ENCODE assay signal across 32 cellular contexts in genomic region chr13:22468055-22468454, GRCh38.
"Had no signal": no experiment of that assay in that cellular context is flagged by ENCODE, and none has a peak within 500 bp of the region (broad histone marks: within the 10 kb centered on the region; RNA-seq: fewer than 3 reads in every experiment).

No MANE protein-coding gene starts in this region.

- H3K27me3 Mint-ChIP-seq: activated B cell treated with CpG ODN at 0.5 μM for 24 hours; activated CD8-positive, alpha-beta T cell treated with anti-CD3 and anti-CD28 coated beads for 36 hours; activated naive CD8-positive, alpha-beta T cell; activated T-helper 17 cell treated with anti-CD3 and anti-CD28 coated beads, Interleukin-2, amount 50 U/mL, for 72 hours; central memory CD8-positive, alpha-beta T cell; dendritic cell treated with granulocyte-macrophage colony-stimulating factor and Interleukin-4, amounts not matched to agents 40 ng/mL and 50 ng/mL, for 4 days had no signal

- FAIRE-seq: astrocyte, bronchial epithelial cell had no signal

- H3K4me1 Mint-ChIP-seq: activated B cell treated with CpG ODN at 0.5 μM for 24 hours; activated T-helper 17 cell treated with anti-CD3 and anti-CD28 coated beads, Interleukin-2, amount 50 U/mL, for 72 hours; central memory CD8-positive, alpha-beta T cell; T-helper 17 cell had no signal

- DNase-seq: activated B cell treated with CpG ODN at 0.5 μM for 24 hours; activated CD4-positive, alpha-beta T cell treated with anti-CD3 and anti-CD28 coated beads for 48 hours; activated CD4-positive, alpha-beta T cell treated with anti-CD3 and anti-CD28 coated beads, Interleukin-2, amount 50 U/mL, for 1 hour; activated CD4-positive, alpha-beta T cell treated with anti-CD3 and anti-CD28 coated beads, Interleukin-2, amount 50 U/mL, for 48 hours; activated CD8-positive, alpha-beta memory T cell treated with anti-CD3 and anti-CD28 coated beads for 24 hours; activated CD8-positive, alpha-beta T cell treated with anti-CD3 and anti-CD28 coated beads for 36 hours; activated effector memory CD4-positive, alpha-beta T cell treated with Interleukin-2 at 50 U/mL for 16 hours; activated gamma-delta T cell treated with Interleukin-2 at 50 U/mL for 16 hours; activated naive CD4-positive, alpha-beta T cell treated with anti-CD3 and anti-CD28 coated beads, Interleukin-2, amount 50 U/mL, for 16 hours; activated naive CD4-positive, alpha-beta T cell treated with Interleukin-2 at 50 U/mL for 16 hours; activated T-cell treated with anti-CD3 and anti-CD28 coated beads, Interleukin-2, amount 50 U/mL, for 4 hours; amniotic stem cell; anterior cingulate cortex; brain microvascular endothelial cell; dorsolateral prefrontal cortex; effector memory CD4-positive, alpha-beta T cell; endodermal cell; erythroblast; foreskin keratinocyte; gastrocnemius medialis; glutamatergic neuron; heart left ventricle; T-helper 17 cell; T1000; WERI-Rb-1 had no signal

- H3K27ac Mint-ChIP-seq: activated B cell treated with CpG ODN at 0.5 μM for 24 hours; activated CD8-positive, alpha-beta T cell treated with anti-CD3 and anti-CD28 coated beads for 36 hours; activated naive CD8-positive, alpha-beta T cell; activated T-helper 17 cell treated with anti-CD3 and anti-CD28 coated beads, Interleukin-2, amount 50 U/mL, for 72 hours; dendritic cell treated with granulocyte-macrophage colony-stimulating factor and Interleukin-4, amounts not matched to agents 40 ng/mL and 50 ng/mL, for 4 days; endodermal cell; T-helper 17 cell; T-helper 2 cell treated with Interferon-gamma antibody and Interleukin-4, amounts not matched to agents 5 μg/mL and 100 μg/mL, for 36 hours had no signal

- H3K4me3 Mint-ChIP-seq: activated B cell treated with CpG ODN at 0.5 μM for 24 hours; activated CD8-positive, alpha-beta T cell treated with anti-CD3 and anti-CD28 coated beads for 36 hours; activated naive CD8-positive, alpha-beta T cell; activated T-cell treated with anti-CD3 and anti-CD28 coated beads, Interleukin-2, amount 50 U/mL, for 4 hours; activated T-helper 17 cell treated with anti-CD3 and anti-CD28 coated beads, Interleukin-2, amount 50 U/mL, for 72 hours; central memory CD8-positive, alpha-beta T cell; dendritic cell treated with granulocyte-macrophage colony-stimulating factor and Interleukin-4, amounts not matched to agents 40 ng/mL and 50 ng/mL, for 4 days; endodermal cell; T-helper 17 cell; T-helper 2 cell treated with Interferon-gamma antibody and Interleukin-4, amounts not matched to agents 5 μg/mL and 100 μg/mL, for 36 hours had no signal

- H3K36me3 Mint-ChIP-seq: activated naive CD8-positive, alpha-beta T cell had no signal

- H3K9me3 Mint-ChIP-seq: activated B cell treated with CpG ODN at 0.5 μM for 24 hours; activated CD8-positive, alpha-beta T cell treated with anti-CD3 and anti-CD28 coated beads for 36 hours; activated T-cell treated with anti-CD3 and anti-CD28 coated beads, Interleukin-2, amount 50 U/mL, for 4 hours; activated T-helper 17 cell treated with anti-CD3 and anti-CD28 coated beads, Interleukin-2, amount 50 U/mL, for 72 hours; central memory CD8-positive, alpha-beta T cell; endodermal cell had no signal
